Comparison of ENCODE assay signal across 16 cellular contexts in genomic region chr9:112084334-112084733, GRCh38.
DNase-seq lines count a peak whose midpoint lies in the region; ATAC-seq, FAIRE-seq and TF ChIP-seq lines count a peak whose summit lies in the region.
"Had no signal": no experiment of that assay in that cellular context is flagged by ENCODE, and none has a peak within 500 bp of the region (broad histone marks: within the 10 kb centered on the region; RNA-seq: fewer than 3 reads in every experiment).

No MANE protein-coding gene starts in this region.

- no peak overlapping the region for H2AK5ac ChIP-seq in IMR-90 (ENCODE audit: low read depth, low read length)

- CTCF ChIA-PET in IMR-90 (lab: Yijun Ruan, JAX), result interaction anchor here (0.8 kb wide), 1 partner anchor 318 kb away, joined by 5 read pairs; no protein-coding TSS in a partner anchor
- CTCF ChIA-PET in Calu3 (lab: Charles Lee), result interaction anchor here (0.7 kb wide), 1 partner anchor 1036 kb away, joined by 3 read pairs; no protein-coding TSS in a partner anchor

- H3K14ac ChIP-seq in IMR-90 (replicated peaks; ENCODE audit: low read depth, low read length), result no peak overlapping the region

- H3K4me2 ChIP-seq in IMR-90 (ENCODE audit: low read depth, low read length), result no peak overlapping the region

- intact Hi-C loops in IMR-90 (cut with micrococcal nuclease), result no loop called here
- intact Hi-C loops in Calu3 (cut with micrococcal nuclease; ENCODE audit: unreplicated experiment), result loop anchor here (10.0 kb wide), 1 partner anchor 620 kb away; no protein-coding TSS in a partner anchor

- no peak overlapping the region for H2AK9ac ChIP-seq in IMR-90 (replicated peaks; ENCODE audit: low read depth, low read length, poor library complexity)

- no peaks in the 10 kb centered on the region for H4K20me1 ChIP-seq in IMR-90 (ENCODE audit: insufficient read depth, low read length)

- H3K9ac ChIP-seq in IMR-90 (ENCODE audit: low read depth, low read length), result no peak overlapping the region

- TF ChIP-seq POLR2A in IMR-90 (IDR thresholded peaks at IDR 0.05; ENCODE audit: low read depth, low read length) (no peak), GM12892 (IDR thresholded peaks at IDR 0.05; ENCODE audit: low read depth, low read length) (no peak)

- H3K4ac ChIP-seq in IMR-90 (ENCODE audit: low read depth, low read length), result no peak overlapping the region; the same call in 1 of the 2 replicates

- H3K23ac ChIP-seq in IMR-90 (ENCODE audit: low read depth, low read length), result no peak overlapping the region

- no peaks in the 10 kb centered on the region for H3K9me1 ChIP-seq in IMR-90 (ENCODE audit: insufficient read depth, low read length)

- 0 out of 2 replicates have a peak, but pooled peaks cover 2% of the 10 kb centered on the region for H3K4me1 ChIP-seq in IMR-90 (ENCODE audit: control insufficient read depth, insufficient read depth, low read length)

- in situ Hi-C loops in IMR-90 (cut with MboI; ENCODE audit: low sequenced_read_pairs), result loop anchor here (25.0 kb wide), 1 partner anchor 628 kb away; the partner anchor contains the start of gene INIP

- H4K8ac ChIP-seq in IMR-90 (ENCODE audit: low read depth in 2 of 2, low read length in 2 of 2), result peak overlapping the region in 1 of 2 experiments; percentile 46; a peak in 1 of 4 replicates

- no peak overlapping the region for H3K56ac ChIP-seq in IMR-90 (ENCODE audit: extremely low read depth, insufficient read depth, low read length)

- 80% methylated on average over 1 of the region's 3 CpGs; no CpG with 5 or more reads in 1 of the 2 experiments for WGBS in IMR-90 (ENCODE audit: extremely low coverage in 2 of 2, insufficient read length in 1 of 2), 2 experiments

- TF ChIP-seq CTCF in IMR-90 (conservative IDR thresholded peaks at IDR 0.05; ENCODE audit: low read depth, low read length), result no peak
- no peak for TF ChIP-seq CTCF in type B pancreatic cell (conservative IDR thresholded peaks at IDR 0.05)
- TF ChIP-seq CTCF in Calu3 (IDR thresholded peaks at IDR 0.05; ENCODE audit: unreplicated experiment), result no peak

- dilution Hi-C loops in IMR-90 (cut with HindIII; ENCODE audit: low sequenced_read_pairs, unreplicated experiment), result no loop called here

- no peaks in the 10 kb centered on the region for H3K36me3 ChIP-seq in IMR-90 (ENCODE audit: control insufficient read depth, insufficient read depth, low read length)

- BruUV-seq in IMR-90 (replicated peaks; lab: Mats Ljungman, UMichigan), result no TSS peak
- no TSS peak for BruUV-seq in Calu3 (replicated peaks; lab: Mats Ljungman, UMichigan)

- peak overlapping the region; percentile 11 for H3K27ac Mint-ChIP-seq in activated naive CD8-positive, alpha-beta T cell treated with anti-CD3 and anti-CD28 coated beads, Interleukin-2, amount 10 ng/mL, durations not matched to agents 7 days and 5 days
- no peak overlapping the region for H3K27ac Mint-ChIP-seq in activated naive CD8-positive, alpha-beta T cell treated with anti-CD3 and anti-CD28 coated beads, Interleukin-2, amount 50 U/mL, for 24 hours
- H3K27ac Mint-ChIP-seq in type B pancreatic cell, result peak overlapping the region; percentile 77
- no peak overlapping the region for H3K27ac Mint-ChIP-seq in Calu3 (ENCODE audit: unreplicated experiment)
- H3K27ac Mint-ChIP-seq: B cell; CD4-positive, CD25-positive, alpha-beta regulatory T cell had no signal

- H3K27ac ChIP-seq in IMR-90 (ENCODE audit: insufficient read depth, low read length) (no peak overlapping the region), epithelial cell of prostate (peak overlapping the region; percentile 12)

- no peaks in the 10 kb centered on the region; the same call in 1 of the 2 replicates for H3K9me3 ChIP-seq in IMR-90 (ENCODE audit: control insufficient read depth, insufficient read depth, low read length)

- H2BK120ac ChIP-seq in IMR-90 (ENCODE audit: low read depth, low read length), result peak overlapping the region; percentile 57; the same call in 1 of the 2 replicates

- H4K91ac ChIP-seq in IMR-90 (ENCODE audit: insufficient read depth, low read depth, low read length), result no peak overlapping the region

- no peak for ATAC-seq in activated naive CD8-positive, alpha-beta T cell treated with anti-CD3 and anti-CD28 coated beads, Interleukin-2, amount 10 ng/mL, durations not matched to agents 7 days and 5 days (ENCODE audit: low read depth)
- ATAC-seq in activated naive CD8-positive, alpha-beta T cell treated with anti-CD3 and anti-CD28 coated beads, Interleukin-2, amount 50 U/mL, for 24 hours, result no peak
- ATAC-seq in IMR-90 (ENCODE audit: low read depth) (no peak), GM19328 (IDR thresholded peaks at IDR 0.05; ENCODE audit: unreplicated experiment) (no peak)

- peaks cover 9% of the 10 kb centered on the region for H3K4me1 Mint-ChIP-seq in activated naive CD8-positive, alpha-beta T cell treated with anti-CD3 and anti-CD28 coated beads, Interleukin-2, amount 10 ng/mL, durations not matched to agents 7 days and 5 days
- H3K4me1 Mint-ChIP-seq in activated naive CD8-positive, alpha-beta T cell treated with anti-CD3 and anti-CD28 coated beads, Interleukin-2, amount 50 U/mL, for 24 hours, result peaks cover 2% of the 10 kb centered on the region
- H3K4me1 Mint-ChIP-seq in type B pancreatic cell (ENCODE audit: unreplicated experiment), result no peaks in the 10 kb centered on the region
- H3K4me1 Mint-ChIP-seq in Calu3 (ENCODE audit: low read depth, unreplicated experiment), result peaks cover 9% of the 10 kb centered on the region
- H3K4me1 Mint-ChIP-seq: B cell; CD4-positive, CD25-positive, alpha-beta regulatory T cell had no signal

- H2AFZ ChIP-seq in IMR-90 (replicated peaks; ENCODE audit: low read length, poor library complexity), result no peak overlapping the region

- H3K27me3 Mint-ChIP-seq in activated naive CD8-positive, alpha-beta T cell treated with anti-CD3 and anti-CD28 coated beads, Interleukin-2, amount 10 ng/mL, durations not matched to agents 7 days and 5 days, result no peaks in the 10 kb centered on the region
- H3K27me3 Mint-ChIP-seq in activated naive CD8-positive, alpha-beta T cell treated with anti-CD3 and anti-CD28 coated beads, Interleukin-2, amount 50 U/mL, for 24 hours, result no peaks in the 10 kb centered on the region
- H3K27me3 Mint-ChIP-seq in type B pancreatic cell (no peaks in the 10 kb centered on the region), Calu3 (ENCODE audit: unreplicated experiment) (no peaks in the 10 kb centered on the region)
- H3K27me3 Mint-ChIP-seq: B cell; CD4-positive, CD25-positive, alpha-beta regulatory T cell had no signal

- H3K36me3 Mint-ChIP-seq in activated naive CD8-positive, alpha-beta T cell treated with anti-CD3 and anti-CD28 coated beads, Interleukin-2, amount 10 ng/mL, durations not matched to agents 7 days and 5 days, result peaks cover 18% of the 10 kb centered on the region
- H3K36me3 Mint-ChIP-seq in activated naive CD8-positive, alpha-beta T cell treated with anti-CD3 and anti-CD28 coated beads, Interleukin-2, amount 50 U/mL, for 24 hours (ENCODE audit: low read depth), result peaks cover 5% of the 10 kb centered on the region
- H3K36me3 Mint-ChIP-seq in type B pancreatic cell (peaks cover 26% of the 10 kb centered on the region), Calu3 (ENCODE audit: insufficient read depth, unreplicated experiment) (no peaks in the 10 kb centered on the region)

- no peak overlapping the region for H2BK15ac ChIP-seq in IMR-90 (ENCODE audit: low read depth, low read length)

- no peaks in the 10 kb centered on the region for H3K9me3 Mint-ChIP-seq in activated naive CD8-positive, alpha-beta T cell treated with anti-CD3 and anti-CD28 coated beads, Interleukin-2, amount 10 ng/mL, durations not matched to agents 7 days and 5 days
- H3K9me3 Mint-ChIP-seq in activated naive CD8-positive, alpha-beta T cell treated with anti-CD3 and anti-CD28 coated beads, Interleukin-2, amount 50 U/mL, for 24 hours, result no peaks in the 10 kb centered on the region
- H3K9me3 Mint-ChIP-seq in type B pancreatic cell (peaks cover 5% of the 10 kb centered on the region), Calu3 (ENCODE audit: low read depth, unreplicated experiment) (no peaks in the 10 kb centered on the region)

- DNase-seq in activated naive CD8-positive, alpha-beta T cell treated with anti-CD3 and anti-CD28 coated beads, Interleukin-2, amount 10 ng/mL, durations not matched to agents 7 days and 5 days, result no peak
- no peak for DNase-seq in activated naive CD8-positive, alpha-beta T cell treated with anti-CD3 and anti-CD28 coated beads, Interleukin-2, amount 50 U/mL, for 24 hours
- DNase-seq in IMR-90 (peak; percentile 32), epithelial cell of prostate (ENCODE audit: low read depth, low spot score) (no peak), type B pancreatic cell (ENCODE audit: extremely low spot score, unreplicated experiment) (no peak), Calu3 (no peak), GM12892 (ENCODE audit: insufficient read length) (no peak)
- DNase-seq: CD4-positive, CD25-positive, alpha-beta regulatory T cell; COR-L47; GF-D8; KG1; NCI-H1694 treated with DMSO at 0.1 percent for 48 hours; NK-92 treated with Interleukin-12 subunit alpha and Interleukin-12 subunit beta, amount 100 ng/mL, for 24 hours; Right ventricle myocardium superior had no signal

- peak overlapping the region; percentile 63; the same call in 1 of the 2 replicates for H4K5ac ChIP-seq in IMR-90 (ENCODE audit: low read depth, low read length)

- H3K4me3 Mint-ChIP-seq in activated naive CD8-positive, alpha-beta T cell treated with anti-CD3 and anti-CD28 coated beads, Interleukin-2, amount 10 ng/mL, durations not matched to agents 7 days and 5 days, result no peak overlapping the region
- no peak overlapping the region for H3K4me3 Mint-ChIP-seq in activated naive CD8-positive, alpha-beta T cell treated with anti-CD3 and anti-CD28 coated beads, Interleukin-2, amount 50 U/mL, for 24 hours
- peak overlapping the region; percentile 53 for H3K4me3 Mint-ChIP-seq in type B pancreatic cell
- no peak overlapping the region for H3K4me3 Mint-ChIP-seq in Calu3 (ENCODE audit: low read depth, unreplicated experiment)
- H3K4me3 Mint-ChIP-seq: B cell; CD4-positive, CD25-positive, alpha-beta regulatory T cell had no signal

- no peak overlapping the region for H2BK5ac ChIP-seq in IMR-90 (ENCODE audit: low read depth, low read length, poor library complexity, severe bottlenecking)

- H3K27me3 ChIP-seq in IMR-90 (ENCODE audit: control insufficient read depth, insufficient read depth, low read length), result no peaks in the 10 kb centered on the region

- no peak overlapping the region for H3K18ac ChIP-seq in IMR-90 (ENCODE audit: low read depth, low read length)

- POLR2A ChIA-PET in activated naive CD8-positive, alpha-beta T cell treated with anti-CD3 and anti-CD28 coated beads, Interleukin-2, amount 10 ng/mL, durations not matched to agents 7 days and 5 days (lab: Charles Lee), result no interaction called here
- POLR2A ChIA-PET in IMR-90 (lab: Charles Lee; ENCODE audit: unreplicated experiment), result interaction anchor here (0.7 to 1.0 kb wide), 2 partner anchors 10 to 61 kb away, joined by 7 to 8 read pairs; no protein-coding TSS in a partner anchor

- H3K79me1 ChIP-seq in IMR-90 (ENCODE audit: low read depth in 1 of 2, low read length in 2 of 2), result no peaks in the 10 kb centered on the region; a peak in 1 of 4 replicates

- no peak overlapping the region for H2BK20ac ChIP-seq in IMR-90 (ENCODE audit: low read depth, low read length)

- TF ChIP-seq RAD21 in IMR-90 (IDR thresholded peaks at IDR 0.05; ENCODE audit: low read length), result no peak

- H3K4me3 ChIP-seq in IMR-90 (ENCODE audit: insufficient read depth, low read depth, low read length), result no peak overlapping the region

- no peak for FAIRE-seq in GM12892 (lab: Jason Lieb, UNC)

Comparison
In these comparisons a context has a peak if more than half of its experiments do, and no peak if none do; other contexts are left out.
1. H3K27ac Mint-ChIP-seq: peak in activated naive CD8-positive, alpha-beta T cell treated with anti-CD3 and anti-CD28 coated beads, Interleukin-2, amount 10 ng/mL, durations not matched to agents 7 days and 5 days (single experiment) and type B pancreatic cell (single experiment); none in activated naive CD8-positive, alpha-beta T cell treated with anti-CD3 and anti-CD28 coated beads, Interleukin-2, amount 50 U/mL, for 24 hours (single experiment) and Calu3 (single experiment).